In the genomic region with DNA sequence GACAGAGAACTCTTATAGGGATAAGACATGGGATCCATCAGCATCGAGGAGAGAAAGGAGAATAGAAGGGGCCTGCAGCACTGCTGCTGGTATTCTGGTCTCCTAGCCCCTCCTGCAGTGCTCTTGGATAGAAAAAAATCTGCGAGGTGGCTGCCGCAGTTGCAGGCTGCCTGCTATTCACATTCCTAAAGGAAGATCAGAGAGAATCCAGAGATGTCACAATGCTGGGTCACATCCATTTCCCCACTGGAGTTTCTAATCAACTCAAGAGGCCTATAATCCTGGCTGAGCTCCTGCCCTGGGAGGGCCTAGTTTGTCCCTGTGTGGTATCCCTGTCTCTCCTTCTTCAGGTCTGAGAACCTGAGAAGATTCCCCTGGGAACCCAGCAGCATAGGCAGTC, we compare ENCODE assay signal across 19 cellular contexts.
"Had no signal": no experiment of that assay in that cellular context is flagged by ENCODE, and none has a peak within 500 bp of the region (broad histone marks: within the 10 kb centered on the region; RNA-seq: fewer than 3 reads in every experiment).

No MANE protein-coding gene starts in this region.

- DNase-seq: MV-4-11; NCI-H1048; NCI-H1105; NCI-H1417; NCI-H1436 treated with DMSO at 0.1 percent for 48 hours; NCI-H1694; NCI-H187 treated with DMSO at 0.1 percent for 48 hours; NCI-H2227 treated with DMSO at 0.1 percent for 48 hours; NCI-H524; NCI-H526 treated with DMSO at 0.1 percent for 48 hours; NCI-H748 treated with DMSO at 0.1 percent for 48 hours; NK-92 treated with Interleukin-12 subunit alpha and Interleukin-12 subunit beta, amount 100 ng/mL, for 24 hours; PC-3; SHP77 had no signal

- ATAC-seq: K562, Panc1, PC-3, SK-N-SH treated with all-trans-retinoic acid at 6 μM for 48 hours had no signal

- H3K4me3 ChIP-seq: K562 had no signal

- H3K27ac ChIP-seq: HL-60, RWPE1 had no signal
